In the genomic region with DNA sequence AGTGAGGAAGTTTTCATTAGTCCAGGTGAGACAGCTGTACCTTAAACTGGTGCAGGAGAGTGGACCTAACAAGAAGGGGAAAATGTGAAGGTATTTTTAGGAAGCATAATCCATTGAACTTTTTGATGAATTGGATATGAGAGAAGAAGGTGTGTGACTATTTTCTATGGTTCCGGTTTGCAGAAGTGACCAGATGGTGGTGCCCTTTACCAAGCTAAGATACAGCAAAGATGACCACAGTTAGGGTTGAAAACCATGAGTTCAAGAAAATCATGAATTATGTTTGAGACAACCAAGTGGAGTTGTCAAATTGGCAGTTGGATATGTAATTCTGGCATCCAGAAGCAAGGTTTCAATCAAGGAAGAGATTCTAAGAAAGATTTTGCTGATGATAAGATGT, we compare ENCODE assay signal across 1 cellular context.
TF ChIP-seq lines count a peak whose summit lies in the region.

No MANE protein-coding gene starts in this region.

TF ChIP-seq in HCT116, 20 proteins besides CTCF, POLR2A, EP300 and RAD21 (continued from another document):
- TF ChIP-seq, protein P1, sequence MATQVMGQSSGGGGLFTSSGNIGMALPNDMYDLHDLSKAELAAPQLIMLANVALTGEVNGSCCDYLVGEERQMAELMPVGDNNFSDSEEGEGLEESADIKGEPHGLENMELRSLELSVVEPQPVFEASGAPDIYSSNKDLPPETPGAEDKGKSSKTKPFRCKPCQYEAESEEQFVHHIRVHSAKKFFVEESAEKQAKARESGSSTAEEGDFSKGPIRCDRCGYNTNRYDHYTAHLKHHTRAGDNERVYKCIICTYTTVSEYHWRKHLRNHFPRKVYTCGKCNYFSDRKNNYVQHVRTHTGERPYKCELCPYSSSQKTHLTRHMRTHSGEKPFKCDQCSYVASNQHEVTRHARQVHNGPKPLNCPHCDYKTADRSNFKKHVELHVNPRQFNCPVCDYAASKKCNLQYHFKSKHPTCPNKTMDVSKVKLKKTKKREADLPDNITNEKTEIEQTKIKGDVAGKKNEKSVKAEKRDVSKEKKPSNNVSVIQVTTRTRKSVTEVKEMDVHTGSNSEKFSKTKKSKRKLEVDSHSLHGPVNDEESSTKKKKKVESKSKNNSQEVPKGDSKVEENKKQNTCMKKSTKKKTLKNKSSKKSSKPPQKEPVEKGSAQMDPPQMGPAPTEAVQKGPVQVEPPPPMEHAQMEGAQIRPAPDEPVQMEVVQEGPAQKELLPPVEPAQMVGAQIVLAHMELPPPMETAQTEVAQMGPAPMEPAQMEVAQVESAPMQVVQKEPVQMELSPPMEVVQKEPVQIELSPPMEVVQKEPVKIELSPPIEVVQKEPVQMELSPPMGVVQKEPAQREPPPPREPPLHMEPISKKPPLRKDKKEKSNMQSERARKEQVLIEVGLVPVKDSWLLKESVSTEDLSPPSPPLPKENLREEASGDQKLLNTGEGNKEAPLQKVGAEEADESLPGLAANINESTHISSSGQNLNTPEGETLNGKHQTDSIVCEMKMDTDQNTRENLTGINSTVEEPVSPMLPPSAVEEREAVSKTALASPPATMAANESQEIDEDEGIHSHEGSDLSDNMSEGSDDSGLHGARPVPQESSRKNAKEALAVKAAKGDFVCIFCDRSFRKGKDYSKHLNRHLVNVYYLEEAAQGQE (IDR thresholded peaks at IDR 0.05; ENCODE audit: low read depth) = no peak
- no peak for TF ChIP-seq JUND (IDR thresholded peaks at IDR 0.05)
- TF ChIP-seq FOSL1 (IDR thresholded peaks at IDR 0.05; ENCODE audit: low read depth) = no peak
- TF ChIP-seq SRF (IDR thresholded peaks at IDR 0.05; ENCODE audit: low read depth) = no peak
- no peak for TF ChIP-seq EZH2 (IDR thresholded peaks at IDR 0.05)
- no peak for TF ChIP-seq ZFX (IDR thresholded peaks at IDR 0.05)
- no peak for TF ChIP-seq TCF7L2 (IDR thresholded peaks at IDR 0.05; ENCODE audit: borderline replicate concordance, extremely low read depth, insufficient read depth, insufficient read length)
- TF ChIP-seq SP1 (IDR thresholded peaks at IDR 0.05; ENCODE audit: low read depth) = no peak
- TF ChIP-seq ZNF274 (IDR thresholded peaks at IDR 0.05; ENCODE audit: low read depth, low read length) = no peak
- TF ChIP-seq SIN3A (IDR thresholded peaks at IDR 0.05; ENCODE audit: low read depth) = no peak
- no peak for TF ChIP-seq YY1 (IDR thresholded peaks at IDR 0.05; ENCODE audit: extremely low read depth, insufficient replicate concordance, low read depth, low read length)
- no peak for TF ChIP-seq POLR2AphosphoS5 (IDR thresholded peaks at IDR 0.05; ENCODE audit: low read depth, low read length)
- TF ChIP-seq, protein P2, sequence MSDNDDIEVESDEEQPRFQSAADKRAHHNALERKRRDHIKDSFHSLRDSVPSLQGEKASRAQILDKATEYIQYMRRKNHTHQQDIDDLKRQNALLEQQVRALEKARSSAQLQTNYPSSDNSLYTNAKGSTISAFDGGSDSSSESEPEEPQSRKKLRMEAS (IDR thresholded peaks at IDR 0.05) = no peak
